Comparison of ENCODE assay signal across 6 cellular contexts in the genomic region with DNA sequence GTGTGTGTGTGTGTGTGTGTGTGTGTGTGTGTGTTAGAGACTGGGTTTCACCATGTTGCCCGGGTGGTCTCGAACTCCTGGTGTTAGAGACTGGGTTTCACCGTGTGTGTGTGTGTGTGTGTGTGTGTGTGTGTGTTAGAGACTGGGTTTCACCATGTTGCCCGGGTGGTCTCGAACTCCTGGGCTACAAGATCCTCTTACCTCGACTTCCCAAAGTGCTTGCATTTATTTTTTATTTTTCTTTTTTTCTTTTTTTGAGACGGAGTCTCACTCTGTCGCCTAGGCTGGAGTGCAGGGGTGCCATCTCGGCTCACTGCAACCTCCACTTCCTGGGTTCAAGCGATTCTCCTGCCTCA. TPM values are rescaled to one million over a fixed set of nuclear protein-coding genes. Genes with fewer than 3 reads are reported as not detected.
DNase-seq lines count a peak whose midpoint lies in the region; ATAC-seq and TF ChIP-seq lines count a peak whose summit lies in the region.
"Not testable (repeated sequence)": the region's sequence is repeated elsewhere in the genome, so short reads cannot be mapped to it uniquely, and the experiment has no call there.

No MANE protein-coding gene starts in this region.

- peak overlapping the region; percentile 72 for H3K4me3 ChIP-seq in GM23338
- peak overlapping the region; percentile 87 to 97 (median 96) for H3K4me3 ChIP-seq in breast epithelium
- peak overlapping the region; percentile 97 for H3K4me3 ChIP-seq in right cardiac atrium (ENCODE audit: low read length)
- peak overlapping the region; percentile 56 to 93 for H3K4me3 ChIP-seq in neuronal stem cell (ENCODE audit: low read length in 2 of 2)

- H3K4me3 Mint-ChIP-seq in GM23338 = peak overlapping the region; percentile 78
- peak overlapping the region; percentile 85 for H3K4me3 Mint-ChIP-seq in T-helper 2 cell treated with Interferon-gamma antibody and Interleukin-4, amounts not matched to agents 5 μg/mL and 100 μg/mL, for 36 hours
- H3K4me3 Mint-ChIP-seq in type B pancreatic cell = peak overlapping the region; percentile 87

- H2AK5ac ChIP-seq in neuronal stem cell (ENCODE audit: low read depth, low read length) = not testable (repeated sequence)

- not testable (repeated sequence) for H3K18ac ChIP-seq in neuronal stem cell (ENCODE audit: low read length)

- peaks cover 15% of the 10 kb centered on the region; the same call in 1 of the 2 replicates for H3K4me1 ChIP-seq in GM23338 (ENCODE audit: insufficient read depth)
- H3K4me1 ChIP-seq in breast epithelium = not testable (repeated sequence)
- peaks cover 14% of the 10 kb centered on the region for H3K4me1 ChIP-seq in right cardiac atrium (ENCODE audit: control insufficient read depth, insufficient read depth, low read length)
- peaks cover 10 to 14% of the 10 kb centered on the region in 2 donors for H3K4me1 ChIP-seq in neuronal stem cell (ENCODE audit: control insufficient read depth in 2 of 2, insufficient read depth in 1 of 2, low read depth in 1 of 2, low read length in 2 of 2)

- not testable (repeated sequence) for H2BK5ac ChIP-seq in neuronal stem cell (ENCODE audit: low read length)

- not testable (repeated sequence) for ATAC-seq in GM23338, right cardiac atrium

- not testable (repeated sequence) for H3K27me3 ChIP-seq in GM23338 (ENCODE audit: insufficient read depth); breast epithelium; right cardiac atrium (ENCODE audit: control insufficient read depth, insufficient read depth); neuronal stem cell (ENCODE audit: control insufficient read depth in 3 of 3, insufficient read depth in 3 of 3, low read depth in 1 of 3, low read length in 3 of 3)

- H3K36me3 Mint-ChIP-seq in GM23338 (ENCODE audit: low read depth) (peaks cover 19% of the 10 kb centered on the region), type B pancreatic cell (peaks cover 13% of the 10 kb centered on the region)
- H3K36me3 Mint-ChIP-seq in T-helper 2 cell treated with Interferon-gamma antibody and Interleukin-4, amounts not matched to agents 5 μg/mL and 100 μg/mL, for 36 hours (ENCODE audit: low read depth) = peaks cover 34% of the 10 kb centered on the region

- H2BK15ac ChIP-seq in neuronal stem cell (ENCODE audit: low read length) = not testable (repeated sequence)

- H3K4me1 Mint-ChIP-seq in GM23338 (peaks cover 21% of the 10 kb centered on the region), type B pancreatic cell (ENCODE audit: unreplicated experiment) (peaks cover 26% of the 10 kb centered on the region)
- H3K4me1 Mint-ChIP-seq in T-helper 2 cell treated with Interferon-gamma antibody and Interleukin-4, amounts not matched to agents 5 μg/mL and 100 μg/mL, for 36 hours (ENCODE audit: low read depth) = peaks cover 59% of the 10 kb centered on the region

- not testable (repeated sequence) for H3F3A ChIP-seq in GM23338 (replicated peaks; ENCODE audit: low read depth)

- H3K4me2 ChIP-seq in GM23338 = peak overlapping the region; percentile 89
- H3K4me2 ChIP-seq in neuronal stem cell (ENCODE audit: insufficient read depth, low read length, poor library complexity, severe bottlenecking) = peak overlapping the region; percentile 52

- H4K8ac ChIP-seq in neuronal stem cell (ENCODE audit: low read depth, low read length) = not testable (repeated sequence)

- H3K9me2 ChIP-seq in GM23338 (ENCODE audit: insufficient read depth) = not testable (repeated sequence)

- TF ChIP-seq CTCF in GM23338 (conservative IDR thresholded peaks at IDR 0.05; ENCODE audit: low read depth in 2 of 2); breast epithelium (IDR thresholded peaks at IDR 0.05); type B pancreatic cell (conservative IDR thresholded peaks at IDR 0.05): not testable (repeated sequence)

- 76% methylated on average over 10 of the region's 10 CpGs for WGBS in right cardiac atrium
- no CpG with 5 or more reads among the region's 10 CpGs for WGBS in neuronal stem cell (ENCODE audit: extremely low coverage in 2 of 2, insufficient read length in 2 of 2, insufficient replicate concordance in 1 of 2), 2 donors

- not testable (repeated sequence) for H3K4ac ChIP-seq in neuronal stem cell (ENCODE audit: low read length)

- H4K91ac ChIP-seq in neuronal stem cell (ENCODE audit: low read depth, low read length, poor library complexity) = not testable (repeated sequence)

- peaks cover 31% of the 10 kb centered on the region for H4K20me1 ChIP-seq in GM23338 (replicated peaks; ENCODE audit: insufficient read depth)

- H3K9me3 Mint-ChIP-seq in GM23338; T-helper 2 cell treated with Interferon-gamma antibody and Interleukin-4, amounts not matched to agents 5 μg/mL and 100 μg/mL, for 36 hours; type B pancreatic cell: not testable (repeated sequence)

- H2BK12ac ChIP-seq in neuronal stem cell (ENCODE audit: low read length) = not testable (repeated sequence)

- not testable (repeated sequence) for H2BK120ac ChIP-seq in neuronal stem cell (ENCODE audit: low read depth, low read length)

- not testable (repeated sequence) for H2AFZ ChIP-seq in GM23338
- H2AFZ ChIP-seq in neuronal stem cell (ENCODE audit: low read length) = peak overlapping the region; percentile 91

- H3K27ac ChIP-seq in GM23338 (ENCODE audit: low read depth); right cardiac atrium (ENCODE audit: low read length); neuronal stem cell (replicated peaks; ENCODE audit: low read length): not testable (repeated sequence)
- peak overlapping the region; percentile 92 to 96 for H3K27ac ChIP-seq in breast epithelium

- H3K79me2 ChIP-seq in GM23338 (replicated peaks; ENCODE audit: insufficient read depth) = peaks cover 40% of the 10 kb centered on the region

- H3K9me3 ChIP-seq in breast epithelium; right cardiac atrium (ENCODE audit: control insufficient read depth, low read length); neuronal stem cell (replicated peaks in 1 of 2; ENCODE audit: control insufficient read depth in 2 of 2, insufficient read depth in 1 of 2, low read depth in 1 of 2, low read length in 2 of 2): not testable (repeated sequence)

- not testable (repeated sequence) for H3K79me1 ChIP-seq in neuronal stem cell (ENCODE audit: low read depth, low read length)

- not testable (repeated sequence) for H3K23ac ChIP-seq in neuronal stem cell (ENCODE audit: low read depth, low read length, poor library complexity)

- DNase-seq in GM23338 (ENCODE audit: low spot score); T-helper 2 cell treated with Interferon-gamma antibody and Interleukin-4, amounts not matched to agents 5 μg/mL and 100 μg/mL, for 36 hours (ENCODE audit: low spot score); breast epithelium (ENCODE audit: low spot score in 2 of 2); right cardiac atrium; neuronal stem cell (ENCODE audit: low spot score); type B pancreatic cell (ENCODE audit: extremely low spot score, unreplicated experiment): not testable (repeated sequence)

- not testable (repeated sequence) for H3K36me3 ChIP-seq in GM23338 (ENCODE audit: insufficient read depth); breast epithelium
- peaks cover 2 to 32% of the 10 kb centered on the region in 2 donors for H3K36me3 ChIP-seq in neuronal stem cell (replicated peaks in 1 of 2; ENCODE audit: control insufficient read depth in 2 of 2, insufficient read depth in 2 of 2, low read length in 2 of 2)

- not testable (repeated sequence) for H3K14ac ChIP-seq in neuronal stem cell (ENCODE audit: low read length)

- not testable (repeated sequence) for H3K9ac ChIP-seq in neuronal stem cell (ENCODE audit: low read depth, low read length, poor library complexity)

- intact Hi-C loops in breast epithelium (cut with DNase I; ENCODE audit: low total_unique reads); right cardiac atrium (cut with DNase I): not testable (repeated sequence)

- H3K27ac Mint-ChIP-seq in GM23338 = not testable (repeated sequence)
- H3K27ac Mint-ChIP-seq in T-helper 2 cell treated with Interferon-gamma antibody and Interleukin-4, amounts not matched to agents 5 μg/mL and 100 μg/mL, for 36 hours = peak overlapping the region; percentile 70
- H3K27ac Mint-ChIP-seq in type B pancreatic cell = peak overlapping the region; percentile 75

- not testable (repeated sequence) for TF ChIP-seq POLR2A in breast epithelium (IDR thresholded peaks at IDR 0.05)

- H3K27me3 Mint-ChIP-seq in GM23338 (ENCODE audit: insufficient read depth, low read depth, poor library complexity); T-helper 2 cell treated with Interferon-gamma antibody and Interleukin-4, amounts not matched to agents 5 μg/mL and 100 μg/mL, for 36 hours (ENCODE audit: low read depth); type B pancreatic cell: not testable (repeated sequence)

RNA-seq across cellular contexts. Expression of a gene that starts 0.6 kb away (rescaled TPM):
- 76.6 and 114 TPM in 2 replicates for total RNA-seq in GM23338 (2014; rRNA removed; shearing (Covaris generic))
- polyA plus RNA-seq in GM23338 (2016; fragmentation: Nextera tagmentation; extraction: Ambion mirVana) (36.2 and 40.3 TPM in 2 replicates), right cardiac atrium (20.4 TPM)
- total RNA-seq in breast epithelium (10 to 100 TPM; 42.9 to 72.0 (median 61.9) TPM), right cardiac atrium (10 to 100 TPM; 49.0 to 67.2 (median 56.4) TPM), type B pancreatic cell (ENCODE audit: low replicate concordance) (63.3 and 105 TPM in 2 replicates)
- 49.8 TPM for polyA plus RNA-seq in neuronal stem cell (2013, experiment 1 of 2)
- polyA plus RNA-seq in neuronal stem cell (2013, experiment 2 of 2) = 52.6 TPM

RNA-seq across cellular contexts. Expression of a gene that starts 46.3 kb away (rescaled TPM):
- 58.3 and 89.1 TPM in 2 replicates for total RNA-seq in GM23338 (2014; rRNA removed; shearing (Covaris generic))
- polyA plus RNA-seq in GM23338 (2016; fragmentation: Nextera tagmentation; extraction: Ambion mirVana) = 22.6 and 22.8 TPM in 2 replicates
- total RNA-seq in breast epithelium = 10 to 100 TPM; 22.4 to 25.9 (median 25.0) TPM
- 10 to 100 TPM; 11.0 to 18.2 (median 13.7) TPM for total RNA-seq in right cardiac atrium
- polyA plus RNA-seq in right cardiac atrium = 15.9 TPM
- 12.1 TPM for polyA plus RNA-seq in neuronal stem cell (2013, experiment 1 of 2)
- 11.5 TPM for polyA plus RNA-seq in neuronal stem cell (2013, experiment 2 of 2)
- 24.4 and 25.3 TPM in 2 replicates for total RNA-seq in type B pancreatic cell (ENCODE audit: low replicate concordance)

RNA-seq across cellular contexts. Expression of a gene that starts 46.6 kb away (rescaled TPM):
- total RNA-seq in GM23338 (2014; rRNA removed; shearing (Covaris generic)) = 201 and 249 TPM in 2 replicates
- polyA plus RNA-seq in GM23338 (2016; fragmentation: Nextera tagmentation; extraction: Ambion mirVana) (27.7 and 28.5 TPM in 2 replicates), right cardiac atrium (20.3 TPM)
- total RNA-seq in breast epithelium (10 to 100 TPM; 59.0 to 90.6 (median 65.2) TPM), right cardiac atrium (10 to 100 TPM; 47.8 to 69.5 (median 61.8) TPM), type B pancreatic cell (ENCODE audit: low replicate concordance) (91.9 and 97.6 TPM in 2 replicates)
- polyA plus RNA-seq in neuronal stem cell (2013, experiment 1 of 2) = 38.4 TPM
- polyA plus RNA-seq in neuronal stem cell (2013, experiment 2 of 2) = 36.9 TPM

RNA-seq across cellular contexts. Expression of a gene that starts 57.9 kb away (rescaled TPM):
- total RNA-seq in GM23338 (2014; rRNA removed; shearing (Covaris generic)) = 19.6 and 20.0 TPM in 2 replicates
- polyA plus RNA-seq in GM23338 (2016; fragmentation: Nextera tagmentation; extraction: Ambion mirVana) = 9.2 and 10.3 TPM in 2 replicates
- 10 to 100 TPM; 12.8 to 31.6 (median 29.2) TPM for total RNA-seq in breast epithelium
- 10 to 100 TPM; 11.7 to 13.8 (median 13.0) TPM for total RNA-seq in right cardiac atrium
- 13.0 TPM for polyA plus RNA-seq in right cardiac atrium
- 15.5 TPM for polyA plus RNA-seq in neuronal stem cell (2013, experiment 1 of 2)
- 15.7 TPM for polyA plus RNA-seq in neuronal stem cell (2013, experiment 2 of 2)
- 24.0 and 29.3 TPM in 2 replicates for total RNA-seq in type B pancreatic cell (ENCODE audit: low replicate concordance)
